32 cellular contexts compared by ENCODE assay signal in the genomic region with DNA sequence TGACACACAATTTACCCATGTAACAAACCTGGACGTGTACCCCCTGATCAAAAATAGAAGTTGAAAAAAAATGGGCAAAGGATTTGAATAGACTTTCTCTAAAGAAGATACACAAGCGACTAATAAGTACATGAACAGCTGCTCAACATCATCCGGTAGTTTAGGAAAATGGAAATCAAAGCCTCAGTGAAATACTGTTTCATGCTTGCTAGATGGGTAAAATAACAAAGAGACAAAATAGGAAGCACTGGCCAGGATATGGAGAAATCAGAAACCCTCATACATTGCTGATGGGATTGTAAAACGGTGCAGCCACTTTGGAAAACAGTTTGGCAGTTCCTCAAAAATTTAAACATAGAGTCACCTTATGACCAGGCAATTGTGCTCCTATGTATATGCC.
"Had no signal": no experiment of that assay in that cellular context is flagged by ENCODE, and none has a peak within 500 bp of the region (broad histone marks: within the 10 kb centered on the region; RNA-seq: fewer than 3 reads in every experiment).

No MANE protein-coding gene starts in this region.

- H3K4me3 Mint-ChIP-seq: activated CD4-positive, alpha-beta memory T cell treated with anti-CD3 and anti-CD28 coated beads for 36 hours; activated CD4-positive, alpha-beta T cell treated with anti-CD3 and anti-CD28 coated beads, Interleukin-2, amount 10 ng/mL, durations not matched to agents 24 days and 14 days; activated naive CD4-positive, alpha-beta T cell treated with anti-CD3 and anti-CD28 coated beads, Interleukin-2, amount 10 ng/mL, durations not matched to agents 7 days and 5 days; activated naive CD8-positive, alpha-beta T cell treated with anti-CD3 and anti-CD28 coated beads, Interleukin-2, amount 10 ng/mL, durations not matched to agents 7 days and 5 days; activated T-cell treated with anti-CD3 and anti-CD28 coated beads, Interleukin-2, amount 50 U/mL, for 24 hours; immature natural killer cell; naive B cell; stimulated activated effector memory CD8-positive, alpha-beta T cell treated with anti-CD3 and anti-CD28 coated beads, Interleukin-12 subunit alpha, Interleukin-12 subunit beta, amount 100 ng/mL, for 72 hours; stimulated activated naive CD8-positive, alpha-beta T cell treated with anti-CD3 and anti-CD28 coated beads, Interleukin-15, Interleukin-2, amounts not matched to agents 100 ng/mL and 50 ng/mL, for 24 hours; T-helper 17 cell had no signal

- H3K27ac Mint-ChIP-seq: activated CD4-positive, alpha-beta memory T cell treated with anti-CD3 and anti-CD28 coated beads for 36 hours; activated CD4-positive, alpha-beta T cell treated with anti-CD3 and anti-CD28 coated beads, Interleukin-2, amount 10 ng/mL, durations not matched to agents 24 days and 14 days; activated naive CD4-positive, alpha-beta T cell treated with anti-CD3 and anti-CD28 coated beads, Interleukin-2, amount 10 ng/mL, durations not matched to agents 7 days and 5 days; activated naive CD8-positive, alpha-beta T cell treated with anti-CD3 and anti-CD28 coated beads, Interleukin-2, amount 10 ng/mL, durations not matched to agents 7 days and 5 days; activated T-cell treated with anti-CD3 and anti-CD28 coated beads, Interleukin-2, amount 50 U/mL, for 24 hours; immature natural killer cell; naive B cell; stimulated activated effector memory CD8-positive, alpha-beta T cell treated with anti-CD3 and anti-CD28 coated beads, Interleukin-12 subunit alpha, Interleukin-12 subunit beta, amount 100 ng/mL, for 72 hours; stimulated activated naive CD8-positive, alpha-beta T cell treated with anti-CD3 and anti-CD28 coated beads, Interleukin-15, Interleukin-2, amounts not matched to agents 100 ng/mL and 50 ng/mL, for 24 hours; T-helper 17 cell had no signal

- ATAC-seq: heart left ventricle; pancreas; sciatic nerve; stimulated activated effector memory CD8-positive, alpha-beta T cell treated with anti-CD3 and anti-CD28 coated beads, Interleukin-12 subunit alpha, Interleukin-12 subunit beta, amount 100 ng/mL, for 72 hours; T-helper 17 cell had no signal

- H3K4me1 Mint-ChIP-seq: immature natural killer cell; stimulated activated effector memory CD8-positive, alpha-beta T cell treated with anti-CD3 and anti-CD28 coated beads, Interleukin-12 subunit alpha, Interleukin-12 subunit beta, amount 100 ng/mL, for 72 hours had no signal

- H3K36me3 Mint-ChIP-seq: activated CD4-positive, alpha-beta memory T cell treated with anti-CD3 and anti-CD28 coated beads for 36 hours; activated naive CD4-positive, alpha-beta T cell treated with anti-CD3 and anti-CD28 coated beads, Interleukin-2, amount 10 ng/mL, durations not matched to agents 7 days and 5 days; activated naive CD8-positive, alpha-beta T cell treated with anti-CD3 and anti-CD28 coated beads, Interleukin-2, amount 10 ng/mL, durations not matched to agents 7 days and 5 days; immature natural killer cell; naive B cell; stimulated activated effector memory CD8-positive, alpha-beta T cell treated with anti-CD3 and anti-CD28 coated beads, Interleukin-12 subunit alpha, Interleukin-12 subunit beta, amount 100 ng/mL, for 72 hours had no signal

- H3K27me3 Mint-ChIP-seq: activated CD4-positive, alpha-beta memory T cell treated with anti-CD3 and anti-CD28 coated beads for 36 hours; activated T-cell treated with anti-CD3 and anti-CD28 coated beads, Interleukin-2, amount 50 U/mL, for 24 hours; T-helper 17 cell had no signal

- DNase-seq: activated CD4-positive, alpha-beta memory T cell treated with anti-CD3 and anti-CD28 coated beads for 36 hours; activated CD4-positive, alpha-beta T cell treated with anti-CD3 and anti-CD28 coated beads, Interleukin-2, amount 10 ng/mL, durations not matched to agents 24 days and 14 days; activated CD4-positive, CD25-positive, alpha-beta regulatory T cell treated with anti-CD3 and anti-CD28 coated beads, Interleukin-2, amount 50 U/mL, for 72 hours; activated CD8-positive, alpha-beta memory T cell treated with anti-CD3 and anti-CD28 coated beads, Interleukin-2, amount 50 U/mL, for 48 hours; activated gamma-delta T cell; activated naive CD4-positive, alpha-beta T cell treated with anti-CD3 and anti-CD28 coated beads, Interleukin-2, amount 10 ng/mL, durations not matched to agents 7 days and 5 days; activated naive CD8-positive, alpha-beta T cell treated with anti-CD3 and anti-CD28 coated beads, Interleukin-2, amount 10 ng/mL, durations not matched to agents 7 days and 5 days; activated T-cell treated with anti-CD3 and anti-CD28 coated beads, Interleukin-2, amount 50 U/mL, for 24 hours; amniotic stem cell; caudate nucleus; cortex of kidney; foreskin fibroblast; heart left ventricle; hypothalamus; immature natural killer cell; kidney; left colon; mammary epithelial cell; naive B cell; pancreas; retina; small intestine; stimulated activated CD4-positive, alpha-beta T cell treated with anti-CD3 and anti-CD28 coated beads, Interleukin-4, amount 100 ng/mL, for 24 hours; T-helper 17 cell; T1000; trophoblast cell; uterus had no signal

- H3K4me3 ChIP-seq: heart left ventricle, pancreas, prostate gland, thoracic aorta, uterus had no signal

- H3K9me3 Mint-ChIP-seq: activated CD4-positive, alpha-beta memory T cell treated with anti-CD3 and anti-CD28 coated beads for 36 hours; activated naive CD8-positive, alpha-beta T cell treated with anti-CD3 and anti-CD28 coated beads, Interleukin-2, amount 10 ng/mL, durations not matched to agents 7 days and 5 days; activated T-cell treated with anti-CD3 and anti-CD28 coated beads, Interleukin-2, amount 50 U/mL, for 24 hours; immature natural killer cell; naive B cell; stimulated activated effector memory CD8-positive, alpha-beta T cell treated with anti-CD3 and anti-CD28 coated beads, Interleukin-12 subunit alpha, Interleukin-12 subunit beta, amount 100 ng/mL, for 72 hours; stimulated activated naive CD8-positive, alpha-beta T cell treated with anti-CD3 and anti-CD28 coated beads, Interleukin-15, Interleukin-2, amounts not matched to agents 100 ng/mL and 50 ng/mL, for 24 hours had no signal
